Comparison of ENCODE assay signal across 29 cellular contexts in genomic region chr14:39069923-39070322, GRCh38.
"Had no signal": no experiment of that assay in that cellular context is flagged by ENCODE, and none has a peak within 500 bp of the region (broad histone marks: within the 10 kb centered on the region; RNA-seq: fewer than 3 reads in every experiment).

No MANE protein-coding gene starts in this region.

- H3K27me3 Mint-ChIP-seq: activated CD4-positive, alpha-beta memory T cell treated with anti-CD3 and anti-CD28 coated beads, Interleukin-2, amount 10 ng/mL, durations not matched to agents 7 days and 5 days; activated CD4-positive, alpha-beta T cell treated with anti-CD3 and anti-CD28 coated beads for 36 hours; activated CD4-positive, alpha-beta T cell treated with anti-CD3 and anti-CD28 coated beads, Interleukin-2, amount 10 ng/mL, durations not matched to agents 24 days and 14 days; activated naive CD8-positive, alpha-beta T cell; activated T-cell treated with anti-CD3 and anti-CD28 coated beads, Interleukin-2, amount 50 U/mL, for 24 hours; dendritic cell treated with granulocyte-macrophage colony-stimulating factor and Interleukin-4, amounts not matched to agents 40 ng/mL and 50 ng/mL, for 4 days had no signal

- H3K4me3 Mint-ChIP-seq: activated CD4-positive, alpha-beta memory T cell treated with anti-CD3 and anti-CD28 coated beads, Interleukin-2, amount 10 ng/mL, durations not matched to agents 7 days and 5 days; activated CD4-positive, alpha-beta T cell treated with anti-CD3 and anti-CD28 coated beads for 36 hours; activated CD4-positive, alpha-beta T cell treated with anti-CD3 and anti-CD28 coated beads, Interleukin-2, amount 10 ng/mL, durations not matched to agents 24 days and 14 days; activated naive CD8-positive, alpha-beta T cell; activated T-cell treated with anti-CD3 and anti-CD28 coated beads, Interleukin-2, amount 50 U/mL, for 24 hours; activated T-cell treated with anti-CD3 and anti-CD28 coated beads, Interleukin-2, amount 50 U/mL, for 72 hours; dendritic cell treated with granulocyte-macrophage colony-stimulating factor and Interleukin-4, amounts not matched to agents 40 ng/mL and 50 ng/mL, for 4 days had no signal

- H3K27ac ChIP-seq: body of pancreas, coronary artery, dorsolateral prefrontal cortex, esophagus muscularis mucosa, foreskin keratinocyte, gastroesophageal sphincter, heart right ventricle had no signal

- H3K27ac Mint-ChIP-seq: activated CD4-positive, alpha-beta memory T cell treated with anti-CD3 and anti-CD28 coated beads, Interleukin-2, amount 10 ng/mL, durations not matched to agents 7 days and 5 days; activated CD4-positive, alpha-beta T cell treated with anti-CD3 and anti-CD28 coated beads for 36 hours; activated CD4-positive, alpha-beta T cell treated with anti-CD3 and anti-CD28 coated beads, Interleukin-2, amount 10 ng/mL, durations not matched to agents 24 days and 14 days; activated naive CD8-positive, alpha-beta T cell; activated T-cell treated with anti-CD3 and anti-CD28 coated beads, Interleukin-2, amount 50 U/mL, for 24 hours; activated T-cell treated with anti-CD3 and anti-CD28 coated beads, Interleukin-2, amount 50 U/mL, for 72 hours; dendritic cell treated with granulocyte-macrophage colony-stimulating factor and Interleukin-4, amounts not matched to agents 40 ng/mL and 50 ng/mL, for 4 days had no signal

- H3K9me3 Mint-ChIP-seq: activated CD4-positive, alpha-beta memory T cell treated with anti-CD3 and anti-CD28 coated beads, Interleukin-2, amount 10 ng/mL, durations not matched to agents 7 days and 5 days; activated T-cell treated with anti-CD3 and anti-CD28 coated beads, Interleukin-2, amount 50 U/mL, for 24 hours; activated T-cell treated with anti-CD3 and anti-CD28 coated beads, Interleukin-2, amount 50 U/mL, for 72 hours; dendritic cell treated with granulocyte-macrophage colony-stimulating factor and Interleukin-4, amounts not matched to agents 40 ng/mL and 50 ng/mL, for 4 days had no signal

- H3K4me1 Mint-ChIP-seq: activated CD4-positive, alpha-beta T cell treated with anti-CD3 and anti-CD28 coated beads for 36 hours had no signal

- H3K27me3 ChIP-seq: body of pancreas, dorsolateral prefrontal cortex, esophagus muscularis mucosa, foreskin keratinocyte, gastroesophageal sphincter, heart right ventricle had no signal

- H3K4me3 ChIP-seq: body of pancreas, coronary artery, dorsolateral prefrontal cortex, esophagus muscularis mucosa, gastroesophageal sphincter, heart right ventricle had no signal

- H3K4me1 ChIP-seq: body of pancreas, esophagus muscularis mucosa, foreskin keratinocyte, gastroesophageal sphincter, heart right ventricle had no signal

- ATAC-seq: activated CD4-positive, alpha-beta T cell treated with anti-CD3 and anti-CD28 coated beads for 36 hours; activated T-cell treated with anti-CD3 and anti-CD28 coated beads, Interleukin-2, amount 50 U/mL, for 72 hours; body of pancreas; foreskin keratinocyte; gastroesophageal sphincter; heart right ventricle had no signal

- H3K9me3 ChIP-seq: body of pancreas, esophagus muscularis mucosa, gastroesophageal sphincter, heart right ventricle had no signal

- DNase-seq: activated CD4-positive, alpha-beta memory T cell treated with anti-CD3 and anti-CD28 coated beads, Interleukin-2, amount 10 ng/mL, durations not matched to agents 7 days and 5 days; activated CD4-positive, alpha-beta T cell treated with anti-CD3 and anti-CD28 coated beads for 36 hours; activated CD4-positive, alpha-beta T cell treated with anti-CD3 and anti-CD28 coated beads, Interleukin-2, amount 10 ng/mL, durations not matched to agents 24 days and 14 days; activated CD4-positive, alpha-beta T cell treated with anti-CD3 and anti-CD28 coated beads, Interleukin-2, amount 50 U/mL, for 4 hours; activated CD4-positive, CD25-positive, alpha-beta regulatory T cell; activated CD4-positive, CD25-positive, alpha-beta regulatory T cell treated with anti-CD3 and anti-CD28 coated beads, Interleukin-2, amount 50 U/mL, for 72 hours; activated CD8-positive, alpha-beta memory T cell treated with anti-CD3 and anti-CD28 coated beads, Interleukin-2, amount 50 U/mL, for 48 hours; activated effector memory CD4-positive, alpha-beta T cell treated with Interleukin-2 at 50 U/mL for 16 hours; activated gamma-delta T cell treated with Interleukin-2 at 50 U/mL for 16 hours; activated naive CD4-positive, alpha-beta T cell treated with anti-CD3 and anti-CD28 coated beads, Interleukin-2, amount 50 U/mL, for 16 hours; activated naive CD4-positive, alpha-beta T cell treated with Interleukin-2 at 50 U/mL for 16 hours; activated T-cell treated with anti-CD3 and anti-CD28 coated beads for 4 hours; activated T-cell treated with anti-CD3 and anti-CD28 coated beads, Interleukin-2, amount 50 U/mL, for 24 hours; activated T-cell treated with anti-CD3 and anti-CD28 coated beads, Interleukin-2, amount 50 U/mL, for 72 hours; amniotic stem cell; anterior cingulate cortex; body of pancreas; caudate nucleus; dorsolateral prefrontal cortex; effector memory CD4-positive, alpha-beta T cell; erythroblast; foreskin keratinocyte; heart right ventricle; T-helper 2 cell had no signal
